Comparison of ENCODE assay signal across 19 cellular contexts in genomic region chr4:101833455-101833854, GRCh38. TPM values are rescaled to one million over a fixed set of nuclear protein-coding genes. Genes with fewer than 3 reads are reported as not detected.
"Had no signal": no experiment of that assay in that cellular context is flagged by ENCODE, and none has a peak within 500 bp of the region (broad histone marks: within the 10 kb centered on the region; RNA-seq: fewer than 3 reads in every experiment).

No MANE protein-coding gene starts in this region.

- ATAC-seq: sciatic nerve had no signal

- H3K27me3 Mint-ChIP-seq: type B pancreatic cell had no signal

- DNase-seq: activated CD4-positive, alpha-beta memory T cell treated with anti-CD3 and anti-CD28 coated beads for 36 hours; activated CD4-positive, CD25-positive, alpha-beta regulatory T cell treated with anti-CD3 and anti-CD28 coated beads, Interleukin-2, amount 50 U/mL, for 72 hours; activated gamma-delta T cell; activated T-cell treated with anti-CD3 and anti-CD28 coated beads, Interleukin-2, amount 50 U/mL, for 48 hours; anterior cingulate cortex; cerebellar nuclear complex; dorsolateral prefrontal cortex; hippocampal formation; kidney glomerular epithelial cell; mammary epithelial cell; stimulated activated CD4-positive, alpha-beta T cell treated with anti-CD3 and anti-CD28 coated beads, Interleukin-2, amount 100 ng/mL, for 24 hours; stimulated activated naive CD4-positive, alpha-beta T cell treated with Interleukin-2 at 50 U/mL for 16 hours had no signal

- H3K4me3 ChIP-seq: dorsolateral prefrontal cortex, prostate gland, suprapubic skin had no signal

- H3K36me3 Mint-ChIP-seq: activated CD4-positive, alpha-beta memory T cell treated with anti-CD3 and anti-CD28 coated beads for 36 hours; activated naive CD8-positive, alpha-beta T cell; type B pancreatic cell had no signal

- H3K27me3 ChIP-seq: dorsolateral prefrontal cortex, suprapubic skin had no signal

- H3K36me3 ChIP-seq: prostate gland, suprapubic skin had no signal

- H3K9me3 ChIP-seq: prostate gland, suprapubic skin had no signal

- H3K27ac ChIP-seq: dorsolateral prefrontal cortex, prostate gland, suprapubic skin had no signal

- H3K27ac Mint-ChIP-seq: activated CD4-positive, alpha-beta memory T cell treated with anti-CD3 and anti-CD28 coated beads for 36 hours; activated naive CD8-positive, alpha-beta T cell; nephron; T-helper 1 cell treated with Interleukin-12 subunit alpha and Interleukin-12 subunit beta and Interleukin-4 antibody, amounts not matched to agents 30 μg/mL and 1 μg/mL, for 36 hours; type B pancreatic cell had no signal

- H3K4me1 ChIP-seq: prostate gland had no signal

- H3K4me3 Mint-ChIP-seq: activated CD4-positive, alpha-beta memory T cell treated with anti-CD3 and anti-CD28 coated beads for 36 hours; activated naive CD8-positive, alpha-beta T cell; nephron; T-helper 1 cell treated with Interleukin-12 subunit alpha and Interleukin-12 subunit beta and Interleukin-4 antibody, amounts not matched to agents 30 μg/mL and 1 μg/mL, for 36 hours; type B pancreatic cell had no signal

- H3K9me3 Mint-ChIP-seq: activated CD4-positive, alpha-beta memory T cell treated with anti-CD3 and anti-CD28 coated beads for 36 hours; nephron; T-helper 1 cell treated with Interleukin-12 subunit alpha and Interleukin-12 subunit beta and Interleukin-4 antibody, amounts not matched to agents 30 μg/mL and 1 μg/mL, for 36 hours; type B pancreatic cell had no signal

RNA-seq across cellular contexts. Expression of gene BANK1, which starts 42.9 kb away (rescaled TPM):
- total RNA-seq: activated CD4-positive, alpha-beta memory T cell treated with anti-CD3 and anti-CD28 coated beads for 36 hours had no signal
